In the genomic region with DNA sequence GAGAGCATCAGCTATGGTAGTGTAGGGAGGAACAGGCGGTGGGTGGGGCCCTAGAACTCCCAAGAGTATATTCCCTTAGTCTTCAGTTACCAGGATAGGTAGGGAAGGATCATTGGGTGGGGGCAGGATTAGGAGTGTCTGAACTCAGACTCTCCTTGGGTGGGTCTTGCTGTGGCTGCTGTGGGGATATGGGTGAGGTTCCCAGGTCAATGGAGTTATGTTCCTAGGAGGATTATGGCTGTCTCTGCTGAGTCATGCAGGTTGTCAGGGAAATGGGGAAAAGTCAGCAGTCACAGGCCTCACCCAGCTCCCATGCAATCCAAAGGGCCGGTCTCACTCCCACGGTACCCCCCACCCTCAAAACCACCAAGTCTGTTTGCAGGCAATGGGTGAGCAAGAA, we compare ENCODE assay signal across 17 cellular contexts. TPM values are rescaled to one million over a fixed set of nuclear protein-coding genes. Genes with fewer than 3 reads are reported as not detected.
"Had no signal": no experiment of that assay in that cellular context is flagged by ENCODE, and none has a peak within 500 bp of the region (broad histone marks: within the 10 kb centered on the region; RNA-seq: fewer than 3 reads in every experiment).

No MANE protein-coding gene starts in this region.

RNA-seq across cellular contexts. Expression of gene SYCP2L, which starts 32.7 kb away (rescaled TPM):
- total RNA-seq: activated CD4-positive, alpha-beta T cell treated with anti-CD3 and anti-CD28 coated beads, Interleukin-2, amount 10 ng/mL, durations not matched to agents 24 days and 14 days; activated CD8-positive, alpha-beta memory T cell treated with anti-CD3 and anti-CD28 coated beads for 36 hours; activated naive CD4-positive, alpha-beta T cell treated with anti-CD3 and anti-CD28 coated beads for 36 hours; activated naive CD8-positive, alpha-beta T cell treated with anti-CD3 and anti-CD28 coated beads for 36 hours; activated T-helper 1 cell treated with anti-CD3 and anti-CD28 coated beads, Interleukin-12 subunit alpha, Interleukin-12 subunit beta, Interleukin-2, Interleukin-4 antibody, amounts not matched to agents 30 ng/mL and 10 ng/mL and 1 ng/mL, durations not matched to agents 14 hours and 24 hours and 36 hours had no signal

RNA-seq across cellular contexts. Expression of gene GCM2, which starts 37.7 kb away (rescaled TPM):
- total RNA-seq: activated B cell treated with CpG ODN at 0.5 μM for 24 hours; activated CD4-positive, alpha-beta memory T cell treated with anti-CD3 and anti-CD28 coated beads for 36 hours; activated CD4-positive, alpha-beta T cell treated with anti-CD3 and anti-CD28 coated beads, Interleukin-2, amount 10 ng/mL, durations not matched to agents 24 days and 14 days; activated CD8-positive, alpha-beta memory T cell treated with anti-CD3 and anti-CD28 coated beads for 36 hours; activated CD8-positive, alpha-beta T cell treated with anti-CD3 and anti-CD28 coated beads for 36 hours; activated naive CD4-positive, alpha-beta T cell treated with anti-CD3 and anti-CD28 coated beads for 36 hours; activated naive CD4-positive, alpha-beta T cell treated with anti-CD3 and anti-CD28 coated beads, Interleukin-2, amount 50 U/mL, for 72 hours; activated naive CD8-positive, alpha-beta T cell treated with anti-CD3 and anti-CD28 coated beads for 36 hours; activated T-cell treated with anti-CD3 and anti-CD28 coated beads, Interleukin-2, amount 50 U/mL, for 4 hours; activated T-cell treated with anti-CD3 and anti-CD28 coated beads, Interleukin-2, amount 50 U/mL, for 72 hours; activated T-helper 1 cell treated with anti-CD3 and anti-CD28 coated beads, Interleukin-12 subunit alpha, Interleukin-12 subunit beta, Interleukin-2, Interleukin-4 antibody, amounts not matched to agents 30 ng/mL and 10 ng/mL and 1 ng/mL, durations not matched to agents 14 hours and 24 hours and 36 hours; activated T-helper 17 cell treated with anti-CD3 and anti-CD28 coated beads, Interleukin-2, amount 50 U/mL, for 72 hours; adrenal gland; aorta; bronchial epithelial cell; cardiac muscle cell; chondrocyte had no signal
- polyA plus RNA-seq: adrenal gland, aorta, cardiac muscle cell had no signal
